23 cellular contexts compared by ENCODE assay signal in genomic region chr4:137345597-137345996, GRCh38.
"Had no signal": no experiment of that assay in that cellular context is flagged by ENCODE, and none has a peak within 500 bp of the region (broad histone marks: within the 10 kb centered on the region; RNA-seq: fewer than 3 reads in every experiment).

No MANE protein-coding gene starts in this region.

- H3K4me2 ChIP-seq: hepatocyte, smooth muscle cell had no signal

- H3K36me3 ChIP-seq: cardiac muscle cell, left lung, lower lobe of right lung, right lobe of liver, tibial artery had no signal

- H3K4me1 ChIP-seq: left lung, lower lobe of right lung, right lobe of liver, testis, tibial artery had no signal

- H3K27ac Mint-ChIP-seq: mesothelial cell of epicardium; naive thymus-derived CD4-positive, alpha-beta T cell; stimulated activated memory B cell treated with anti-CD40 and anti-IgM and Interleukin-4, amounts not matched to agents 10 μg/mL and 1 μg/mL and 100 μg/mL, for 72 hours; type B pancreatic cell had no signal

- H3K27me3 Mint-ChIP-seq: naive thymus-derived CD4-positive, alpha-beta T cell; stimulated activated memory B cell treated with anti-CD40 and anti-IgM and Interleukin-4, amounts not matched to agents 10 μg/mL and 1 μg/mL and 100 μg/mL, for 72 hours; type B pancreatic cell had no signal

- H3K27ac ChIP-seq: cardiac muscle cell, dorsolateral prefrontal cortex, hepatocyte, left lung, lower lobe of right lung, right lobe of liver, testis, tibial artery had no signal

- H3K4me3 Mint-ChIP-seq: mesothelial cell of epicardium; naive thymus-derived CD4-positive, alpha-beta T cell; nephron; stimulated activated memory B cell treated with anti-CD40 and anti-IgM and Interleukin-4, amounts not matched to agents 10 μg/mL and 1 μg/mL and 100 μg/mL, for 72 hours; type B pancreatic cell had no signal

- FAIRE-seq: frontal cortex, kidney had no signal

- H3K4me3 ChIP-seq: cardiac muscle cell, dorsolateral prefrontal cortex, hepatocyte, left lung, lower lobe of right lung, right lobe of liver, smooth muscle cell, testis, tibial artery had no signal

- H3K36me3 Mint-ChIP-seq: naive thymus-derived CD4-positive, alpha-beta T cell; stimulated activated memory B cell treated with anti-CD40 and anti-IgM and Interleukin-4, amounts not matched to agents 10 μg/mL and 1 μg/mL and 100 μg/mL, for 72 hours; type B pancreatic cell had no signal

- H3K27me3 ChIP-seq: cardiac muscle cell, hepatocyte, left lung, right lobe of liver, testis, tibial artery had no signal

- ATAC-seq: left lung; lower lobe of right lung; naive thymus-derived CD4-positive, alpha-beta T cell; right lobe of liver; stimulated activated memory B cell treated with anti-CD40 and anti-IgM and Interleukin-4, amounts not matched to agents 10 μg/mL and 1 μg/mL and 100 μg/mL, for 72 hours; stimulated activated naive CD8-positive, alpha-beta T cell treated with anti-CD3 and anti-CD28 coated beads, Interleukin-15, Interleukin-2, amounts not matched to agents 100 U/mL and 50 U/mL, for 24 hours had no signal

- H2AFZ ChIP-seq: hepatocyte had no signal

- DNase-seq: dorsolateral prefrontal cortex; effector CD4-positive, alpha-beta T cell; head of caudate nucleus; kidney; left lung; lower lobe of right lung; naive thymus-derived CD4-positive, alpha-beta T cell; nucleus accumbens; retina; right lobe of liver; stimulated activated CD4-positive, alpha-beta T cell treated with anti-CD3 and anti-CD28 coated beads, Interleukin-4, amount 100 ng/mL, for 4 hours; stimulated activated naive CD8-positive, alpha-beta T cell treated with anti-CD3 and anti-CD28 coated beads, Interleukin-15, Interleukin-2, amounts not matched to agents 100 U/mL and 50 U/mL, for 24 hours; substantia nigra; testis; tibial artery had no signal

- H3K9me3 ChIP-seq: lower lobe of right lung, right lobe of liver, testis, tibial artery had no signal

- H3K9me3 Mint-ChIP-seq: stimulated activated memory B cell treated with anti-CD40 and anti-IgM and Interleukin-4, amounts not matched to agents 10 μg/mL and 1 μg/mL and 100 μg/mL, for 72 hours; type B pancreatic cell had no signal

- H3K79me2 ChIP-seq: hepatocyte had no signal

- H3K4me1 Mint-ChIP-seq: mesothelial cell of epicardium; naive thymus-derived CD4-positive, alpha-beta T cell; nephron; stimulated activated memory B cell treated with anti-CD40 and anti-IgM and Interleukin-4, amounts not matched to agents 10 μg/mL and 1 μg/mL and 100 μg/mL, for 72 hours had no signal
